ENCODE assay signal across 9 cellular contexts in the genomic region with DNA sequence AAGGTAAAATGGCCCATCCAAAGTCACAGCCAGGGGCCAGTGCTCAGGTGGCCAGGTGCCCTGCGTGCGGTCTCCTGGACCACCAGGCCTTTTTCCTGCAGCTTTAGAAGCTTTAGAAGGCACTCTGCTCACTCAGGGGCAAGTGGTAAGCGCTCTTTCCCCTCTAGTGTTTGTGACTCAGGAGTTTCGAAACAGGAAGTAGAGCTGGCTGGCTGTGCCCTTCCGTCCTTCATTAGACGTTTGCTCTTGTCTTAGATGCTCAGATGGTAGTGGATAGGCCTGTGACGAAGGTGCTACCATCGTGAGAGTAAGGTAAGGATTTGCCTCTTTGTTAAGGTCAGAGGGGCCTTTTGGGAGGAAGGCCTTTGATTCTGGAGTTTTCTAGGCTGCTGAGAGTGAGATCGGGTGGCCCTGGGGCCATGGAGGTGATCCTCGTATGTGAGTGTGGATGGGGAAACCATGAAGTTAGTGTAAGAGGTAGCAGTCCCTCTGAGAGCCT. TPM values are rescaled to one million over a fixed set of nuclear protein-coding genes. Genes with fewer than 3 reads are reported as not detected.
A peak's percentile ranks its signal among the peaks of the same experiment; 100 is the strongest.
DNase-seq lines count a peak whose midpoint lies in the region; TF ChIP-seq lines count a peak whose summit lies in the region.
"Had no signal": no experiment of that assay in that cellular context is flagged by ENCODE, and none has a peak within 500 bp of the region (broad histone marks: within the 10 kb centered on the region; RNA-seq: fewer than 3 reads in every experiment).

CASP8 (plus strand) TSS at position 235 of the 499 bp plus-strand sequence. CDS start 5,951 bp downstream, outside the sequence.

- H3K4me2 ChIP-seq in OCI-LY3 (ENCODE audit: low read length): peak within 1 kb of the TSS; percentile 97

- H3K9me3 ChIP-seq in OCI-LY3 (ENCODE audit: insufficient read depth, low read length) (no peaks in the 10 kb centered on the region), HAP-1 (no peaks in the 10 kb centered on the region)

- H3K4me1 ChIP-seq in OCI-LY3 (ENCODE audit: low read length) (peaks cover 62% of the 10 kb centered on the region), HAP-1 (peaks cover 9% of the 10 kb centered on the region; the same call in 1 of the 2 replicates)

- H3K27ac ChIP-seq in OCI-LY3 (ENCODE audit: low read length): peak within 1 kb of the TSS; percentile 97
- H3K27ac ChIP-seq: 22Rv1 had no signal

- DNase-seq in DMS53 (lab: John Stamatoyannopoulos, UW) (peak; percentile 14), DMS53 treated with DMSO at 0.1 percent for 48 hours (lab: John Stamatoyannopoulos, UW; ENCODE audit: unreplicated experiment) (no peak), activated T-cell treated with anti-CD3 and anti-CD28 coated beads for 4 hours (peak; percentile 48), fibroblast of villous mesenchyme (ENCODE audit: low read depth) (peak; percentile 73), renal cortical epithelial cell (ENCODE audit: low read depth) (peak; percentile 64), HAP-1 (ENCODE audit: low spot score in 2 of 2) (no peak), NCI-H345 treated with DMSO at 0.1 percent for 48 hours (lab: John Stamatoyannopoulos, UW; ENCODE audit: unreplicated experiment) (no peak)

- H3K79me2 ChIP-seq in OCI-LY3 (ENCODE audit: low read length): peaks cover 73% of the 10 kb centered on the region

- H3K4me3 ChIP-seq in OCI-LY3 (ENCODE audit: low read length) (peak within 1 kb of the TSS; percentile 79), fibroblast of villous mesenchyme (ENCODE audit: low read depth, low read length) (no peak within 1 kb of the TSS), HAP-1 (no peak within 1 kb of the TSS)

- H3K9ac ChIP-seq in OCI-LY3 (ENCODE audit: low read length): peak within 1 kb of the TSS; percentile 86

- H3K27me3 ChIP-seq in OCI-LY3 (ENCODE audit: low read depth, low read length) (no peaks in the 10 kb centered on the region), HAP-1 (ENCODE audit: low read depth) (no peaks in the 10 kb centered on the region)

- H3K36me3 ChIP-seq in OCI-LY3 (replicated peaks; ENCODE audit: low read depth, low read length): no peaks in the 10 kb centered on the region
- H3K36me3 ChIP-seq in HAP-1 (replicated peaks): no peaks in the 10 kb centered on the region

- in situ Hi-C loops in HAP-1 (cut with MboI; ENCODE audit: low sequenced_read_pairs): loop anchor here (25.0 kb wide), 1 partner anchor 927 kb away; no protein-coding TSS in a partner anchor

- peaks cover 34% of the 10 kb centered on the region for H4K20me1 ChIP-seq in OCI-LY3 (ENCODE audit: insufficient read depth, low read length)

- TF ChIP-seq CTCF in OCI-LY3 (IDR thresholded peaks at IDR 0.05; ENCODE audit: low read depth, low read length) (no peak), fibroblast of villous mesenchyme (IDR thresholded peaks at IDR 0.05; ENCODE audit: insufficient read depth, low read depth, low read length) (no peak)

- H2AFZ ChIP-seq in OCI-LY3 (ENCODE audit: low read depth, low read length): peak within 1 kb of the TSS; percentile 64; the same call in 1 of the 2 replicates

RNA-seq across cellular contexts. Expression of gene CASP8, which starts in this region (rescaled TPM):
- total RNA-seq in fibroblast of villous mesenchyme: 14.2 and 22.0 TPM in 2 replicates
- total RNA-seq in renal cortical epithelial cell: 48.3 and 51.8 TPM in 2 replicates

Comparison
In these comparisons a context has a peak if more than half of its experiments do, and no peak if none do; other contexts are left out.
1. DNase-seq: peak in DMS53 (single experiment), activated T-cell treated with anti-CD3 and anti-CD28 coated beads for 4 hours (single experiment), fibroblast of villous mesenchyme (single experiment) and renal cortical epithelial cell (single experiment); none in DMS53 treated with DMSO at 0.1 percent for 48 hours (single experiment), HAP-1 (0 of 2) and NCI-H345 treated with DMSO at 0.1 percent for 48 hours (single experiment).